In genomic region chr2:101725515-101726192, GRCh38 we compare ENCODE assay signal across 12 cellular contexts. TPM values are rescaled to one million over a fixed set of nuclear protein-coding genes. Genes with fewer than 3 reads are reported as not detected.
DNase-seq lines count a peak whose midpoint lies in the region; ATAC-seq and TF ChIP-seq lines count a peak whose summit lies in the region.
"Had no signal": no experiment of that assay in that cellular context is flagged by ENCODE, and none has a peak within 500 bp of the region (broad histone marks: within the 10 kb centered on the region; RNA-seq: fewer than 3 reads in every experiment).

No MANE protein-coding gene starts in this region.

- no peaks in the 10 kb centered on the region for H3K9me3 ChIP-seq in left ventricle myocardium inferior (replicated peaks)
- H3K9me3 ChIP-seq: BE2C had no signal

- peaks cover 96% of the 10 kb centered on the region for H3K4me1 ChIP-seq in left ventricle myocardium inferior
- H3K4me1 ChIP-seq: BE2C had no signal

- H3K27ac Mint-ChIP-seq in T-cell, result peak overlapping the region; percentile 4 to 55
- H3K27ac Mint-ChIP-seq: stimulated activated naive CD8-positive, alpha-beta T cell treated with anti-CD3 and anti-CD28 coated beads, Interleukin-15, amount 100 ng/mL, for 72 hours had no signal

- H3K27me3 ChIP-seq in left ventricle myocardium inferior (ENCODE audit: low read depth), result no peaks in the 10 kb centered on the region
- H3K27me3 ChIP-seq: BE2C had no signal

- peak; percentile 26 for TF ChIP-seq CTCF in left ventricle myocardium inferior (IDR thresholded peaks at IDR 0.05; ENCODE audit: borderline replicate concordance)

- H3K36me3 Mint-ChIP-seq in T-cell, result peaks cover 18% of the 10 kb centered on the region

- peaks cover 97 to 100% (median 97%) of the 10 kb centered on the region in 3 donors for H3K4me1 Mint-ChIP-seq in T-cell

- peak overlapping the region in 1 of 3 donors; percentile 23 for H3K4me3 Mint-ChIP-seq in T-cell

- intact Hi-C loops in Right ventricle myocardium superior (cut with DNase I) (no loop called here), cardiac septum (cut with DNase I) (no loop called here), left ventricle myocardium inferior (cut with micrococcal nuclease) (no loop called here)

- no peaks in the 10 kb centered on the region for H3K36me3 ChIP-seq in left ventricle myocardium inferior
- H3K36me3 ChIP-seq: BE2C had no signal

- ATAC-seq in Right ventricle myocardium superior (ENCODE audit: poor library complexity) (peak; percentile 79), T-cell (replicated peaks in 1 of 4) (no peak), HG03354 (IDR thresholded peaks at IDR 0.05; ENCODE audit: poor library complexity, severe bottlenecking, unreplicated experiment) (no peak), GM21786 (IDR thresholded peaks at IDR 0.05; ENCODE audit: unreplicated experiment) (no peak)

- peaks cover 0 to 4% (median 0%) of the 10 kb centered on the region in 3 donors for H3K9me3 Mint-ChIP-seq in T-cell

- POLR2A ChIA-PET in T-cell (lab: Charles Lee), result interaction anchor here in 1 of 2 donors (0.6 to 0.7 kb wide), 5 partner anchors 11 to 55 kb away, joined by 3 to 10 read pairs (median 3); no protein-coding TSS in a partner anchor

- H3K4me3 ChIP-seq in left ventricle myocardium inferior, result no peak overlapping the region

- peak overlapping the region; percentile 4 for H3K27ac ChIP-seq in left ventricle myocardium inferior (replicated peaks)

- no peak for DNase-seq in Right ventricle myocardium superior
- DNase-seq in cardiac septum (ENCODE audit: low spot score), result no peak
- peak in 13 of 34 experiments; percentile 17 to 45 (median 29) for DNase-seq in T-cell
- no peak for DNase-seq in left ventricle myocardium inferior
- no peak for DNase-seq in SW480 (ENCODE audit: low spot score)
- no peak for DNase-seq in NCI-H82 (lab: John Stamatoyannopoulos, UW)
- DNase-seq: activated T-cell treated with anti-CD3 and anti-CD28 coated beads, Interleukin-2, amount 50 U/mL, for 72 hours; BE2C; NCI-H526; stimulated activated naive CD8-positive, alpha-beta T cell treated with anti-CD3 and anti-CD28 coated beads, Interleukin-15, amount 100 ng/mL, for 72 hours had no signal

- CTCF ChIA-PET in T-cell (lab: Charles Lee), result interaction anchor here (0.5 to 1.9 kb wide), 10 partner anchors 8 to 383 kb away, joined by 3 to 12 read pairs (median 4); partner anchors contain the start of gene MAP4K4 (in 1 of the 2)

- H3K27me3 Mint-ChIP-seq in T-cell, result no peaks in the 10 kb centered on the region
- H3K27me3 Mint-ChIP-seq: stimulated activated naive CD8-positive, alpha-beta T cell treated with anti-CD3 and anti-CD28 coated beads, Interleukin-15, amount 100 ng/mL, for 72 hours had no signal

RNA-seq across cellular contexts. Expression of gene MAP4K4, which starts 28.1 kb away (rescaled TPM):
- total RNA-seq in Right ventricle myocardium superior, result 76.9 TPM
- 135 TPM for total RNA-seq in cardiac septum
- total RNA-seq in T-cell, result 100 to 1,000 TPM in 2 of 5 donors, 10 to 100 TPM in 3; 84.2 to 148 (median 93.2) TPM
- total RNA-seq in left ventricle myocardium inferior, result 102 TPM
